In genomic region chr2:30221531-30221930, GRCh38 we compare ENCODE assay signal across 16 cellular contexts.
"Had no signal": no experiment of that assay in that cellular context is flagged by ENCODE, and none has a peak within 500 bp of the region (broad histone marks: within the 10 kb centered on the region; RNA-seq: fewer than 3 reads in every experiment).

No MANE protein-coding gene starts in this region.

- H3K9me3 ChIP-seq: lower lobe of right lung had no signal

- H3K9me3 Mint-ChIP-seq: activated naive CD4-positive, alpha-beta T cell treated with anti-CD3 and anti-CD28 coated beads, Interleukin-2, amount 50 U/mL, for 72 hours; central memory CD8-positive, alpha-beta T cell; type B pancreatic cell had no signal

- H3K4me3 Mint-ChIP-seq: central memory CD8-positive, alpha-beta T cell; type B pancreatic cell had no signal

- H3K27ac Mint-ChIP-seq: type B pancreatic cell had no signal

- H3K36me3 ChIP-seq: lower lobe of right lung had no signal

- H3K27ac ChIP-seq: coronary artery, lower lobe of right lung had no signal

- H3K36me3 Mint-ChIP-seq: type B pancreatic cell had no signal

- H3K4me3 ChIP-seq: coronary artery, lower lobe of right lung had no signal

- DNase-seq: activated CD4-positive, alpha-beta T cell treated with anti-CD3 and anti-CD28 coated beads, Interleukin-2, amount 50 U/mL, for 4 hours; activated CD4-positive, CD25-positive, alpha-beta regulatory T cell treated with anti-CD3 and anti-CD28 coated beads, Interleukin-2, amount 50 U/mL, for 72 hours; activated effector memory CD4-positive, alpha-beta T cell treated with anti-CD3 and anti-CD28 coated beads, Interleukin-2, amount 50 U/mL, for 16 hours; activated T-cell treated with anti-CD3 and anti-CD28 coated beads, Interleukin-2, amount 50 U/mL, for 48 hours; foreskin melanocyte; left cardiac atrium; lower lobe of right lung; midbrain; stimulated activated CD4-positive, alpha-beta T cell treated with anti-CD3 and anti-CD28 coated beads, Interleukin-4, amount 100 ng/mL, for 1 hour; stimulated activated naive CD8-positive, alpha-beta T cell treated with anti-CD3 and anti-CD28 coated beads, Interleukin-15, Interleukin-2, amounts not matched to agents 100 U/mL and 50 U/mL, for 24 hours; T-helper 9 cell had no signal

- H3K27me3 Mint-ChIP-seq: central memory CD8-positive, alpha-beta T cell had no signal

- ATAC-seq: activated naive CD4-positive, alpha-beta T cell treated with anti-CD3 and anti-CD28 coated beads, Interleukin-2, amount 50 U/mL, for 72 hours; left cardiac atrium; lower lobe of right lung; stimulated activated naive CD8-positive, alpha-beta T cell treated with anti-CD3 and anti-CD28 coated beads, Interleukin-15, Interleukin-2, amounts not matched to agents 100 U/mL and 50 U/mL, for 24 hours had no signal

- FAIRE-seq: endothelial cell of umbilical vein had no signal
